ENCODE assay signal across 7 cellular contexts in genomic region chr20:48921883-48922867, GRCh38. TPM values are rescaled to one million over a fixed set of nuclear protein-coding genes. Genes with fewer than 3 reads are reported as not detected.
A peak's percentile ranks its signal among the peaks of the same experiment; 100 is the strongest.
DNase-seq lines count a peak whose midpoint lies in the region; ATAC-seq and TF ChIP-seq lines count a peak whose summit lies in the region.

No MANE protein-coding gene starts in this region.

- no peaks in the 10 kb centered on the region for H3K27me3 Mint-ChIP-seq in activated B cell treated with CpG ODN at 0.5 μM for 24 hours
- peaks cover 4% of the 10 kb centered on the region for H3K27me3 Mint-ChIP-seq in osteocyte (ENCODE audit: unreplicated experiment)

- H3K4me3 Mint-ChIP-seq in activated B cell treated with CpG ODN at 0.5 μM for 24 hours (peak overlapping the region; percentile 93), osteocyte (ENCODE audit: unreplicated experiment) (peak overlapping the region; percentile 84)

- no peak for DNase-seq in GM12864 (ENCODE audit: low read depth)
- DNase-seq in activated B cell treated with CpG ODN at 0.5 μM for 24 hours = no peak
- DNase-seq in germinal center (ENCODE audit: low spot score) = peak; percentile 73
- DNase-seq in osteocyte (ENCODE audit: extremely low spot score, unreplicated experiment) = no peak
- no peak for DNase-seq in COR-L47 (lab: John Stamatoyannopoulos, UW)

- no peak for TF ChIP-seq RAD21 in Ishikawa (IDR thresholded peaks at IDR 0.05; ENCODE audit: low read depth)

- H3K36me3 Mint-ChIP-seq in activated B cell treated with CpG ODN at 0.5 μM for 24 hours (ENCODE audit: low read depth) (peaks cover 6% of the 10 kb centered on the region), osteocyte (ENCODE audit: unreplicated experiment) (no peaks in the 10 kb centered on the region)

- peaks cover 67% of the 10 kb centered on the region for H3K4me1 Mint-ChIP-seq in activated B cell treated with CpG ODN at 0.5 μM for 24 hours
- H3K4me1 Mint-ChIP-seq in osteocyte (ENCODE audit: unreplicated experiment) = peaks cover 39% of the 10 kb centered on the region

- POLR2A ChIA-PET in activated B cell treated with CpG ODN at 0.5 μM for 24 hours (lab: Charles Lee) = interaction anchor here (0.7 to 3.7 kb wide), 12 partner anchors 10 to 1196 kb away, joined by 3 to 22 read pairs (median 4); partner anchors contain the start of gene CSE1L

- CTCF ChIA-PET in activated B cell treated with CpG ODN at 0.5 μM for 24 hours (lab: Charles Lee) = interaction anchor here (0.8 to 1.4 kb wide), 3 partner anchors 16 to 264 kb away, joined by 3 read pairs; no protein-coding TSS in a partner anchor

- TF ChIP-seq CTCF in GM12864 (IDR thresholded peaks at IDR 0.05; ENCODE audit: low read depth, low read length, missing control alignments) = no peak
- TF ChIP-seq CTCF in activated B cell treated with CpG ODN at 0.5 μM for 24 hours (IDR thresholded peaks at IDR 0.05) = no peak
- no peak for TF ChIP-seq CTCF in osteocyte (IDR thresholded peaks at IDR 0.05)

- intact Hi-C loops in activated B cell treated with CpG ODN at 0.5 μM for 24 hours (cut with micrococcal nuclease) = loop anchor here (1.0 to 10.0 kb wide), 7 partner anchors 10 to 1510 kb away; partner anchors contain the start of genes CSE1L and ZNFX1

- 0 out of 2 replicates have a peak, but pooled peaks have one; percentile 6 for TF ChIP-seq EP300 in Ishikawa (IDR thresholded peaks at IDR 0.05; ENCODE audit: borderline replicate concordance)

- H3K4me3 ChIP-seq in GM12864 (ENCODE audit: low read depth, low read length) = peak overlapping the region; percentile 90

- ATAC-seq in GM21786 (IDR thresholded peaks at IDR 0.05; ENCODE audit: unreplicated experiment) (peak; percentile 33), activated B cell treated with CpG ODN at 0.5 μM for 24 hours (ENCODE audit: low read depth) (peak; percentile 41)

- peak overlapping the region; percentile 95 for H3K27ac Mint-ChIP-seq in activated B cell treated with CpG ODN at 0.5 μM for 24 hours
- H3K27ac Mint-ChIP-seq in osteocyte (ENCODE audit: unreplicated experiment) = peak overlapping the region; percentile 95

- no peaks in the 10 kb centered on the region for H3K9me3 Mint-ChIP-seq in activated B cell treated with CpG ODN at 0.5 μM for 24 hours
- no peaks in the 10 kb centered on the region for H3K9me3 Mint-ChIP-seq in osteocyte (ENCODE audit: unreplicated experiment)

TF ChIP-seq in Ishikawa, 13 proteins besides CTCF, POLR2A, EP300 and RAD21:
- TF ChIP-seq MAX (IDR thresholded peaks at IDR 0.05) (no peak; the same call in 1 of the 2 replicates), TAF1 (IDR thresholded peaks at IDR 0.05; ENCODE audit: low read depth) (peak; percentile 27), TCF12 (IDR thresholded peaks at IDR 0.05; ENCODE audit: low read depth) (peak; percentile 12; the same call in 1 of the 2 replicates)
TF ChIP-seq in Ishikawa: peak in this region for 2.

RNA-seq across cellular contexts. Expression of gene ARFGEF2, which starts 0.7 kb away (rescaled TPM):
- 30.8 and 39.0 TPM in 2 replicates for total RNA-seq in activated B cell treated with CpG ODN at 0.5 μM for 24 hours
- total RNA-seq in osteocyte = 32.5 and 35.8 TPM in 2 replicates
